ENCODE assay signal across 12 cellular contexts in the genomic region with DNA sequence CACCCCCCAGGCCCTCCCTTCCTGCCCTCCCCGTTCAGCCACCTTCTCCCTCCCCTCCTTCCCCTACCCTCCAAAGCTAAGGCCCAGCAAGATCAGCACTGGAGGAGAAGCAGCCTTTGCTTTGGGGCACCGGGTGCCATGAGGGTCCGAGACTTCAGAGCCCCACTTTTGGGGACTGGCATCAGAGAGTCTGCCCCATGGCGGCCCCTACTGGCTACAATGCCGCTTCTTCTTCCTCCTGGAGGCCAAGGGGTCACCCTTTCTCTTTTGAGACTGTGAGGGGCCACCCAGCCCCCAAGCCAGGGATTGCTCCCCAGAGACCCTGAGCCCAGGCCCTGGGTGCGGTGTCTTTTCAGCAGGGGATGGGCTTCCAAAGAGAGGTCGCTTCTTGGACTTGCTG. TPM values are rescaled to one million over a fixed set of nuclear protein-coding genes. Genes with fewer than 3 reads are reported as not detected.
"Had no signal": no experiment of that assay in that cellular context is flagged by ENCODE, and none has a peak within 500 bp of the region (broad histone marks: within the 10 kb centered on the region; RNA-seq: fewer than 3 reads in every experiment).

No MANE protein-coding gene starts in this region.

RNA-seq across cellular contexts. Expression of a gene that starts 10.2 kb away (rescaled TPM):
- total RNA-seq: stomach, subcutaneous adipose tissue, temporal lobe, thoracic aorta, thyroid gland, transverse colon, upper lobe of left lung, upper lobe of right lung, ureter, urinary bladder, uterus, vagina had no signal
- polyA plus RNA-seq: stomach, urinary bladder had no signal
